In genomic region chr3:15557511-15557946, GRCh38 we compare ENCODE assay signal across 8 cellular contexts. TPM values are rescaled to one million over a fixed set of nuclear protein-coding genes. Genes with fewer than 3 reads are reported as not detected.
DNase-seq lines count a peak whose midpoint lies in the region; ATAC-seq and TF ChIP-seq lines count a peak whose summit lies in the region.

No MANE protein-coding gene starts in this region.

- ATAC-seq in GM18517 (IDR thresholded peaks at IDR 0.05; ENCODE audit: unreplicated experiment) (peak; percentile 53), HG03196 (IDR thresholded peaks at IDR 0.05; ENCODE audit: unreplicated experiment) (peak; percentile 40), upper lobe of right lung (peak; percentile 89)

- intact Hi-C loops in upper lobe of right lung (cut with DNase I), result no loop called here

- peak; percentile 35 for DNase-seq in Ammon's horn (ENCODE audit: low spot score)
- peak; percentile 45 for DNase-seq in NCI-H774 (lab: John Stamatoyannopoulos, UW)
- DNase-seq in activated CD4-positive, alpha-beta memory T cell treated with anti-CD3 and anti-CD28 coated beads, Interleukin-2, amount 10 ng/mL, durations not matched to agents 7 days and 5 days, result peak; percentile 81
- peak; percentile 44 for DNase-seq in epithelial cell of prostate (ENCODE audit: low read depth, low spot score)
- DNase-seq in upper lobe of right lung, result no peak

- H3K4me3 Mint-ChIP-seq in activated CD4-positive, alpha-beta memory T cell treated with anti-CD3 and anti-CD28 coated beads, Interleukin-2, amount 10 ng/mL, durations not matched to agents 7 days and 5 days, result no peak overlapping the region
- H3K4me3 Mint-ChIP-seq in nephron, result no peak overlapping the region

- CTCF ChIA-PET in activated CD4-positive, alpha-beta memory T cell treated with anti-CD3 and anti-CD28 coated beads, Interleukin-2, amount 10 ng/mL, durations not matched to agents 7 days and 5 days (lab: Charles Lee), result interaction anchor here (0.6 to 5.0 kb wide), 26 partner anchors 10 to 355 kb away, joined by 3 to 36 read pairs (median 4); partner anchors contain the start of genes CAPN7, EAF1 and METTL6

- H3K27me3 ChIP-seq in upper lobe of right lung, result no peaks in the 10 kb centered on the region

- H3K9me3 ChIP-seq in upper lobe of right lung, result no peaks in the 10 kb centered on the region

- POLR2A ChIA-PET in activated CD4-positive, alpha-beta memory T cell treated with anti-CD3 and anti-CD28 coated beads, Interleukin-2, amount 10 ng/mL, durations not matched to agents 7 days and 5 days (lab: Charles Lee), result interaction anchor here (1.0 to 2.1 kb wide), 5 partner anchors 20 to 351 kb away, joined by 3 to 13 read pairs (median 6); partner anchors contain the start of gene CAPN7

- H3K27ac ChIP-seq in epithelial cell of prostate (peak overlapping the region; percentile 7), upper lobe of right lung (no peak overlapping the region)

- H3K27me3 Mint-ChIP-seq in activated CD4-positive, alpha-beta memory T cell treated with anti-CD3 and anti-CD28 coated beads, Interleukin-2, amount 10 ng/mL, durations not matched to agents 7 days and 5 days, result no peaks in the 10 kb centered on the region
- H3K27me3 Mint-ChIP-seq in nephron (ENCODE audit: low read depth), result no peaks in the 10 kb centered on the region

- peaks cover 9% of the 10 kb centered on the region for H3K36me3 ChIP-seq in upper lobe of right lung

- H3K4me1 Mint-ChIP-seq in activated CD4-positive, alpha-beta memory T cell treated with anti-CD3 and anti-CD28 coated beads, Interleukin-2, amount 10 ng/mL, durations not matched to agents 7 days and 5 days, result peaks cover 22% of the 10 kb centered on the region
- no peaks in the 10 kb centered on the region for H3K4me1 Mint-ChIP-seq in nephron

- H3K4me1 ChIP-seq in upper lobe of right lung, result peaks cover 13% of the 10 kb centered on the region

- no peak overlapping the region for H3K4me3 ChIP-seq in upper lobe of right lung

- peak; percentile 67 to 77 (median 76) for TF ChIP-seq CTCF in nephron (IDR thresholded peaks at IDR 0.05; ENCODE audit: unreplicated experiment in 3 of 3)
- peak; percentile 80 for TF ChIP-seq CTCF in upper lobe of right lung (IDR thresholded peaks at IDR 0.05)

- no peaks in the 10 kb centered on the region for H3K9me3 Mint-ChIP-seq in activated CD4-positive, alpha-beta memory T cell treated with anti-CD3 and anti-CD28 coated beads, Interleukin-2, amount 10 ng/mL, durations not matched to agents 7 days and 5 days
- H3K9me3 Mint-ChIP-seq in nephron, result no peaks in the 10 kb centered on the region

- peak overlapping the region; percentile 66 for H3K27ac Mint-ChIP-seq in activated CD4-positive, alpha-beta memory T cell treated with anti-CD3 and anti-CD28 coated beads, Interleukin-2, amount 10 ng/mL, durations not matched to agents 7 days and 5 days
- no peak overlapping the region for H3K27ac Mint-ChIP-seq in nephron

- H3K36me3 Mint-ChIP-seq in activated CD4-positive, alpha-beta memory T cell treated with anti-CD3 and anti-CD28 coated beads, Interleukin-2, amount 10 ng/mL, durations not matched to agents 7 days and 5 days (ENCODE audit: low read depth), result peaks cover 20% of the 10 kb centered on the region
- peaks cover 27% of the 10 kb centered on the region for H3K36me3 Mint-ChIP-seq in nephron (ENCODE audit: low read depth)

RNA-seq across cellular contexts. Expression of gene COLQ, which starts 36.0 kb away (rescaled TPM):
- 1 to 10 TPM; 3.6 to 5.2 TPM for total RNA-seq in activated CD4-positive, alpha-beta memory T cell treated with anti-CD3 and anti-CD28 coated beads, Interleukin-2, amount 10 ng/mL, durations not matched to agents 7 days and 5 days
- 1.1 TPM for total RNA-seq in upper lobe of right lung

RNA-seq across cellular contexts. Expression of gene HACL1, which starts 43.8 kb away (rescaled TPM):
- 10 to 100 TPM; 25.8 to 29.1 TPM for total RNA-seq in activated CD4-positive, alpha-beta memory T cell treated with anti-CD3 and anti-CD28 coated beads, Interleukin-2, amount 10 ng/mL, durations not matched to agents 7 days and 5 days
- 15.2 TPM for total RNA-seq in upper lobe of right lung

RNA-seq across cellular contexts. Expression of gene BTD, which starts 44.0 kb away (rescaled TPM):
- 10 to 100 TPM; 11.7 to 12.7 TPM for total RNA-seq in activated CD4-positive, alpha-beta memory T cell treated with anti-CD3 and anti-CD28 coated beads, Interleukin-2, amount 10 ng/mL, durations not matched to agents 7 days and 5 days
- total RNA-seq in upper lobe of right lung, result 24.6 TPM
